ENCODE assay signal across 3 cellular contexts in the genomic region with DNA sequence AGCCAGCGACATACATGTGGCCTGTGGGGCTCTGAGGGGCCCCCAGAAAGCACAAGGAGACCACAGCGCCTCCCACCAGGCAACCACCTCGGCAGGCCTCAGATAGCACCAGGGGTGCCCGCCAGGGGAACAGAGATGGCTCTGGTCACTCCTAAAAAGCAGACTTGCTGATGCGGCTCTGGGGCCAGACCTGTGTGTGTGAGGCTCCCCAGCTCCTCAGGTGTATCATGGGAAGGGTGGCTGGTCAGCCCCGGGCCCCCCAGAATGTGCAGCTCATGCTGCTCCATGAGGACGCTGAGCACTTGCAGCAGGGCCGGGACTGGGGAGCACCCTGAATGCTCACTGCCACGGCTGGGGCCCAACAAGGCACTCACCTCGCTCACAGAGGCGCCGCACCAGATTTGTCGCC.
TF ChIP-seq lines count a peak whose summit lies in the region.

No MANE protein-coding gene starts in this region.

TF ChIP-seq in HCT116, 20 proteins besides CTCF, POLR2A, EP300 and RAD21:
- TF ChIP-seq ZFX (IDR thresholded peaks at IDR 0.05), result no peak
- no peak for TF ChIP-seq SP1 (IDR thresholded peaks at IDR 0.05; ENCODE audit: low read depth)
- TF ChIP-seq, protein P1, sequence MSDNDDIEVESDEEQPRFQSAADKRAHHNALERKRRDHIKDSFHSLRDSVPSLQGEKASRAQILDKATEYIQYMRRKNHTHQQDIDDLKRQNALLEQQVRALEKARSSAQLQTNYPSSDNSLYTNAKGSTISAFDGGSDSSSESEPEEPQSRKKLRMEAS (IDR thresholded peaks at IDR 0.05), result no peak
- TF ChIP-seq SIN3A (IDR thresholded peaks at IDR 0.05; ENCODE audit: low read depth), result no peak
- no peak for TF ChIP-seq EZH2 (IDR thresholded peaks at IDR 0.05)
- TF ChIP-seq, protein P2, sequence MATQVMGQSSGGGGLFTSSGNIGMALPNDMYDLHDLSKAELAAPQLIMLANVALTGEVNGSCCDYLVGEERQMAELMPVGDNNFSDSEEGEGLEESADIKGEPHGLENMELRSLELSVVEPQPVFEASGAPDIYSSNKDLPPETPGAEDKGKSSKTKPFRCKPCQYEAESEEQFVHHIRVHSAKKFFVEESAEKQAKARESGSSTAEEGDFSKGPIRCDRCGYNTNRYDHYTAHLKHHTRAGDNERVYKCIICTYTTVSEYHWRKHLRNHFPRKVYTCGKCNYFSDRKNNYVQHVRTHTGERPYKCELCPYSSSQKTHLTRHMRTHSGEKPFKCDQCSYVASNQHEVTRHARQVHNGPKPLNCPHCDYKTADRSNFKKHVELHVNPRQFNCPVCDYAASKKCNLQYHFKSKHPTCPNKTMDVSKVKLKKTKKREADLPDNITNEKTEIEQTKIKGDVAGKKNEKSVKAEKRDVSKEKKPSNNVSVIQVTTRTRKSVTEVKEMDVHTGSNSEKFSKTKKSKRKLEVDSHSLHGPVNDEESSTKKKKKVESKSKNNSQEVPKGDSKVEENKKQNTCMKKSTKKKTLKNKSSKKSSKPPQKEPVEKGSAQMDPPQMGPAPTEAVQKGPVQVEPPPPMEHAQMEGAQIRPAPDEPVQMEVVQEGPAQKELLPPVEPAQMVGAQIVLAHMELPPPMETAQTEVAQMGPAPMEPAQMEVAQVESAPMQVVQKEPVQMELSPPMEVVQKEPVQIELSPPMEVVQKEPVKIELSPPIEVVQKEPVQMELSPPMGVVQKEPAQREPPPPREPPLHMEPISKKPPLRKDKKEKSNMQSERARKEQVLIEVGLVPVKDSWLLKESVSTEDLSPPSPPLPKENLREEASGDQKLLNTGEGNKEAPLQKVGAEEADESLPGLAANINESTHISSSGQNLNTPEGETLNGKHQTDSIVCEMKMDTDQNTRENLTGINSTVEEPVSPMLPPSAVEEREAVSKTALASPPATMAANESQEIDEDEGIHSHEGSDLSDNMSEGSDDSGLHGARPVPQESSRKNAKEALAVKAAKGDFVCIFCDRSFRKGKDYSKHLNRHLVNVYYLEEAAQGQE (IDR thresholded peaks at IDR 0.05; ENCODE audit: low read depth), result no peak
- no peak for TF ChIP-seq CBX3 (IDR thresholded peaks at IDR 0.05; ENCODE audit: low read depth)
- no peak for TF ChIP-seq ZNF274 (IDR thresholded peaks at IDR 0.05; ENCODE audit: low read depth, low read length)
- TF ChIP-seq EGR1 (IDR thresholded peaks at IDR 0.05; ENCODE audit: low read depth), result no peak
- TF ChIP-seq, protein P3, sequence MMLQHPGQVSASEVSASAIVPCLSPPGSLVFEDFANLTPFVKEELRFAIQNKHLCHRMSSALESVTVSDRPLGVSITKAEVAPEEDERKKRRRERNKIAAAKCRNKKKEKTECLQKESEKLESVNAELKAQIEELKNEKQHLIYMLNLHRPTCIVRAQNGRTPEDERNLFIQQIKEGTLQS (IDR thresholded peaks at IDR 0.05), result no peak
- TF ChIP-seq YY1 (IDR thresholded peaks at IDR 0.05; ENCODE audit: extremely low read depth, insufficient replicate concordance, low read depth, low read length), result no peak
- no peak for TF ChIP-seq FOSL1 (IDR thresholded peaks at IDR 0.05; ENCODE audit: low read depth)
- no peak for TF ChIP-seq TCF7L2 (IDR thresholded peaks at IDR 0.05; ENCODE audit: borderline replicate concordance, extremely low read depth, insufficient read depth, insufficient read length)
- TF ChIP-seq CEBPB (IDR thresholded peaks at IDR 0.05; ENCODE audit: low read depth), result no peak
- no peak for TF ChIP-seq ELF1 (IDR thresholded peaks at IDR 0.05; ENCODE audit: borderline replicate concordance, low read depth)

TF ChIP-seq in GM12878, 131 proteins besides CTCF, POLR2A, EP300 and RAD21:
- TF ChIP-seq SPI1 (IDR thresholded peaks at IDR 0.05; ENCODE audit: borderline replicate concordance, insufficient read depth, low read depth, low read length), result peak; percentile 27; the same call in 1 of the 2 replicates
- TF ChIP-seq, protein P4, sequence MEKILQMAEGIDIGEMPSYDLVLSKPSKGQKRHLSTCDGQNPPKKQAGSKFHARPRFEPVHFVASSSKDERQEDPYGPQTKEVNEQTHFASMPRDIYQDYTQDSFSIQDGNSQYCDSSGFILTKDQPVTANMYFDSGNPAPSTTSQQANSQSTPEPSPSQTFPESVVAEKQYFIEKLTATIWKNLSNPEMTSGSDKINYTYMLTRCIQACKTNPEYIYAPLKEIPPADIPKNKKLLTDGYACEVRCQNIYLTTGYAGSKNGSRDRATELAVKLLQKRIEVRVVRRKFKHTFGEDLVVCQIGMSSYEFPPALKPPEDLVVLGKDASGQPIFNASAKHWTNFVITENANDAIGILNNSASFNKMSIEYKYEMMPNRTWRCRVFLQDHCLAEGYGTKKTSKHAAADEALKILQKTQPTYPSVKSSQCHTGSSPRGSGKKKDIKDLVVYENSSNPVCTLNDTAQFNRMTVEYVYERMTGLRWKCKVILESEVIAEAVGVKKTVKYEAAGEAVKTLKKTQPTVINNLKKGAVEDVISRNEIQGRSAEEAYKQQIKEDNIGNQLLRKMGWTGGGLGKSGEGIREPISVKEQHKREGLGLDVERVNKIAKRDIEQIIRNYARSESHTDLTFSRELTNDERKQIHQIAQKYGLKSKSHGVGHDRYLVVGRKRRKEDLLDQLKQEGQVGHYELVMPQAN (conservative IDR thresholded peaks at IDR 0.05), result no peak

TF ChIP-seq in GM23338, 12 proteins besides CTCF, POLR2A, EP300 and RAD21:
- no peak for TF ChIP-seq STAT1 (IDR thresholded peaks at IDR 0.05; ENCODE audit: unreplicated experiment)
- TF ChIP-seq POLR2AphosphoS5 (IDR thresholded peaks at IDR 0.05; ENCODE audit: low read depth), result no peak
- TF ChIP-seq EZH2phosphoT487 (IDR thresholded peaks at IDR 0.05; ENCODE audit: unreplicated experiment), result no peak
- TF ChIP-seq ZNF331 (CRISPR knock-in tag; IDR thresholded peaks at IDR 0.05; ENCODE audit: low read depth), result no peak
- no peak for TF ChIP-seq EZH2 (IDR thresholded peaks at IDR 0.05; ENCODE audit: low read depth, unreplicated experiment)
- TF ChIP-seq, protein P5, sequence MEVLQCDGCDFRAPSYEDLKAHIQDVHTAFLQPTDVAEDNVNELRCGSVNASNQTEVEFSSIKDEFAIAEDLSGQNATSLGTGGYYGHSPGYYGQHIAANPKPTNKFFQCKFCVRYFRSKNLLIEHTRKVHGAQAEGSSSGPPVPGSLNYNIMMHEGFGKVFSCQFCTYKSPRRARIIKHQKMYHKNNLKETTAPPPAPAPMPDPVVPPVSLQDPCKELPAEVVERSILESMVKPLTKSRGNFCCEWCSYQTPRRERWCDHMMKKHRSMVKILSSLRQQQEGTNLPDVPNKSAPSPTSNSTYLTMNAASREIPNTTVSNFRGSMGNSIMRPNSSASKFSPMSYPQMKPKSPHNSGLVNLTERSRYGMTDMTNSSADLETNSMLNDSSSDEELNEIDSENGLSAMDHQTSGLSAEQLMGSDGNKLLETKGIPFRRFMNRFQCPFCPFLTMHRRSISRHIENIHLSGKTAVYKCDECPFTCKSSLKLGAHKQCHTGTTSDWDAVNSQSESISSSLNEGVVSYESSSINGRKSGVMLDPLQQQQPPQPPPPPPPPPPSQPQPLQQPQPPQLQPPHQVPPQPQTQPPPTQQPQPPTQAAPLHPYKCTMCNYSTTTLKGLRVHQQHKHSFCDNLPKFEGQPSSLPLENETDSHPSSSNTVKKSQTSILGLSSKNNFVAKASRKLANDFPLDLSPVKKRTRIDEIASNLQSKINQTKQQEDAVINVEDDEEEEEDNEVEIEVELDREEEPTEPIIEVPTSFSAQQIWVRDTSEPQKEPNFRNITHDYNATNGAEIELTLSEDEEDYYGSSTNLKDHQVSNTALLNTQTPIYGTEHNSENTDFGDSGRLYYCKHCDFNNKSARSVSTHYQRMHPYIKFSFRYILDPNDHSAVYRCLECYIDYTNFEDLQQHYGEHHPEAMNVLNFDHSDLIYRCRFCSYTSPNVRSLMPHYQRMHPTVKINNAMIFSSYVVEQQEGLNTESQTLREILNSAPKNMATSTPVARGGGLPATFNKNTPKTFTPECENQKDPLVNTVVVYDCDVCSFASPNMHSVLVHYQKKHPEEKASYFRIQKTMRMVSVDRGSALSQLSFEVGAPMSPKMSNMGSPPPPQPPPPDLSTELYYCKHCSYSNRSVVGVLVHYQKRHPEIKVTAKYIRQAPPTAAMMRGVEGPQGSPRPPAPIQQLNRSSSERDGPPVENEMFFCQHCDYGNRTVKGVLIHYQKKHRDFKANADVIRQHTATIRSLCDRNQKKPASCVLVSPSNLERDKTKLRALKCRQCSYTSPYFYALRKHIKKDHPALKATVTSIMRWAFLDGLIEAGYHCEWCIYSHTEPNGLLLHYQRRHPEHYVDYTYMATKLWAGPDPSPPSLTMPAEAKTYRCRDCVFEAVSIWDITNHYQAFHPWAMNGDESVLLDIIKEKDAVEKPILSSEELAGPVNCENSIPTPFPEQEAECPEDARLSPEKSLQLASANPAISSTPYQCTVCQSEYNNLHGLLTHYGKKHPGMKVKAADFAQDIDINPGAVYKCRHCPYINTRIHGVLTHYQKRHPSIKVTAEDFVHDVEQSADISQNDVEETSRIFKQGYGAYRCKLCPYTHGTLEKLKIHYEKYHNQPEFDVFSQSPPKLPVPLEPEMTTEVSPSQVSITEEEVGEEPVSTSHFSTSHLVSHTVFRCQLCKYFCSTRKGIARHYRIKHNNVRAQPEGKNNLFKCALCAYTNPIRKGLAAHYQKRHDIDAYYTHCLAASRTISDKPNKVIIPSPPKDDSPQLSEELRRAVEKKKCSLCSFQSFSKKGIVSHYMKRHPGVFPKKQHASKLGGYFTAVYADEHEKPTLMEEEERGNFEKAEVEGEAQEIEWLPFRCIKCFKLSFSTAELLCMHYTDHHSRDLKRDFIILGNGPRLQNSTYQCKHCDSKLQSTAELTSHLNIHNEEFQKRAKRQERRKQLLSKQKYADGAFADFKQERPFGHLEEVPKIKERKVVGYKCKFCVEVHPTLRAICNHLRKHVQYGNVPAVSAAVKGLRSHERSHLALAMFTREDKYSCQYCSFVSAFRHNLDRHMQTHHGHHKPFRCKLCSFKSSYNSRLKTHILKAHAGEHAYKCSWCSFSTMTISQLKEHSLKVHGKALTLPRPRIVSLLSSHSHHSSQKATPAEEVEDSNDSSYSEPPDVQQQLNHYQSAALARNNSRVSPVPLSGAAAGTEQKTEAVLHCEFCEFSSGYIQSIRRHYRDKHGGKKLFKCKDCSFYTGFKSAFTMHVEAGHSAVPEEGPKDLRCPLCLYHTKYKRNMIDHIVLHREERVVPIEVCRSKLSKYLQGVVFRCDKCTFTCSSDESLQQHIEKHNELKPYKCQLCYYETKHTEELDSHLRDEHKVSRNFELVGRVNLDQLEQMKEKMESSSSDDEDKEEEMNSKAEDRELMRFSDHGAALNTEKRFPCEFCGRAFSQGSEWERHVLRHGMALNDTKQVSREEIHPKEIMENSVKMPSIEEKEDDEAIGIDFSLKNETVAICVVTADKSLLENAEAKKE (CRISPR knock-in tag; IDR thresholded peaks at IDR 0.05), result no peak
- TF ChIP-seq, protein P2 (IDR thresholded peaks at IDR 0.05; ENCODE audit: unreplicated experiment), result no peak
- TF ChIP-seq, protein P6, sequence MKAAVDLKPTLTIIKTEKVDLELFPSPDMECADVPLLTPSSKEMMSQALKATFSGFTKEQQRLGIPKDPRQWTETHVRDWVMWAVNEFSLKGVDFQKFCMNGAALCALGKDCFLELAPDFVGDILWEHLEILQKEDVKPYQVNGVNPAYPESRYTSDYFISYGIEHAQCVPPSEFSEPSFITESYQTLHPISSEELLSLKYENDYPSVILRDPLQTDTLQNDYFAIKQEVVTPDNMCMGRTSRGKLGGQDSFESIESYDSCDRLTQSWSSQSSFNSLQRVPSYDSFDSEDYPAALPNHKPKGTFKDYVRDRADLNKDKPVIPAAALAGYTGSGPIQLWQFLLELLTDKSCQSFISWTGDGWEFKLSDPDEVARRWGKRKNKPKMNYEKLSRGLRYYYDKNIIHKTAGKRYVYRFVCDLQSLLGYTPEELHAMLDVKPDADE (IDR thresholded peaks at IDR 0.05), result no peak
- TF ChIP-seq ZNF114 (CRISPR knock-in tag; IDR thresholded peaks at IDR 0.05), result no peak
- no peak for TF ChIP-seq CREB1 (CRISPR knock-in tag; IDR thresholded peaks at IDR 0.05; ENCODE audit: low read depth)
- no peak for TF ChIP-seq JUNB (IDR thresholded peaks at IDR 0.05; ENCODE audit: unreplicated experiment)
- no peak for TF ChIP-seq NANOG (IDR thresholded peaks at IDR 0.05; ENCODE audit: borderline replicate concordance)
